ENCODE assay signal across 18 cellular contexts in the genomic region with DNA sequence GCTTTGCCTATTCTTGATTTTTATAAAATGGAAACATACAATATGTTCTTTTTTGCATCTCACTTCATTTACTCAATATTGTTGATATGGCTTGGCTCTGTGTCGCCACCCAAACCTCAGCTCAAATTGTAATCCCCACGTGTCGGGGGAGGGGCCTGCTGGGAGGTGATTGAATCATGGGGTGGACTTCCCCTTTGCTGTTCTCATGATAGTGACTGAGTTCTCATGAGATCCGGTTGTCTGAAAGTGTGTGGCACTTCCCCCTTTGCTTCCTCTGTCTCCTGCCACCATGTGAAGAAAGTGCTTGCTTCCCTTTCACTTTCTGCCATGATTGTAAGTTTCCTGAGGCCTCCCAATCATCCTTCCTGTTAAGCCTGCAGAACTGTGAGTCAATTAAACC.
DNase-seq lines count a peak whose midpoint lies in the region; FAIRE-seq and TF ChIP-seq lines count a peak whose summit lies in the region.
"Had no signal": no experiment of that assay in that cellular context is flagged by ENCODE, and none has a peak within 500 bp of the region (broad histone marks: within the 10 kb centered on the region; RNA-seq: fewer than 3 reads in every experiment).

No MANE protein-coding gene starts in this region.

- H3K4me1 ChIP-seq in H1 (replicated peaks in 1 of 4; ENCODE audit: control insufficient read depth in 3 of 4, insufficient read depth in 4 of 4, low read length in 3 of 4), result peaks cover 2 to 7% (median 3%) of the 10 kb centered on the region in 4 experiments; a peak in 5 of 7 replicates
- H3K4me1 ChIP-seq: ascending aorta had no signal

- H3K18ac ChIP-seq in H1 (ENCODE audit: extremely low read depth, low read length), result no peak overlapping the region

- H2BK15ac ChIP-seq in H1 (ENCODE audit: low read length), result no peak overlapping the region

- no peak overlapping the region for H3K14ac ChIP-seq in H1 (ENCODE audit: insufficient read length)

- H2BK12ac ChIP-seq in H1 (ENCODE audit: low read depth, low read length), result no peak overlapping the region

- H3K27ac ChIP-seq in H1 (ENCODE audit: low read depth, low read length) (no peak overlapping the region), WERI-Rb-1 (no peak overlapping the region)
- H3K27ac ChIP-seq: ascending aorta, hepatocyte had no signal

- no peak overlapping the region for H3K23ac ChIP-seq in H1 (ENCODE audit: insufficient read length)

- no peak for TF ChIP-seq EP300 in H1 (IDR thresholded peaks at IDR 0.05; ENCODE audit: borderline replicate concordance in 1 of 2, low read depth in 2 of 2, low read length in 2 of 2)

- POLR2A ChIA-PET in H1 (lab: Charles Lee; ENCODE audit: partially characterized antibody), result no interaction called here

- no peak overlapping the region for H3K9ac ChIP-seq in H1 (replicated peaks in 1 of 4; ENCODE audit: extremely low read depth in 1 of 4, low read depth in 3 of 4, low read length in 3 of 4)

- H3K9me3 ChIP-seq in H1 (ENCODE audit: insufficient read depth in 2 of 2, low read depth in 1 of 2, low read length in 1 of 2), result no peaks in the 10 kb centered on the region
- H3K9me3 ChIP-seq in WERI-Rb-1 (ENCODE audit: severe bottlenecking), result no peaks in the 10 kb centered on the region
- H3K9me3 ChIP-seq: ascending aorta had no signal

- FAIRE-seq in H1 (lab: Jason Lieb, UNC), result no peak
- FAIRE-seq: kidney had no signal

- no peak overlapping the region for H4K8ac ChIP-seq in H1 (ENCODE audit: extremely low read depth, insufficient read depth, low read length)

- no peak for TF ChIP-seq POLR2A in H1 (IDR thresholded peaks at IDR 0.05; ENCODE audit: control extremely low read depth in 1 of 2, low read depth in 2 of 2, low read length in 2 of 2)

- H3K27me3 ChIP-seq in H1 (replicated peaks in 1 of 4; ENCODE audit: control insufficient read depth in 3 of 4, extremely low read depth in 1 of 4, insufficient read depth in 3 of 4, low read length in 3 of 4), result no peaks in the 10 kb centered on the region
- no peaks in the 10 kb centered on the region for H3K27me3 ChIP-seq in WERI-Rb-1 (ENCODE audit: insufficient read depth, low read depth, severe bottlenecking)
- H3K27me3 ChIP-seq: ascending aorta had no signal

- H2BK20ac ChIP-seq in H1 (ENCODE audit: low read length), result no peak overlapping the region

- CTCF ChIA-PET in H1 (lab: Charles Lee; ENCODE audit: partially characterized antibody), result interaction anchor here (0.7 to 1.7 kb wide), 2 partner anchors 11 to 38 kb away, joined by 3 to 4 read pairs; no protein-coding TSS in a partner anchor

- DNase-seq in CMK (ENCODE audit: low read depth), result peak; percentile 78
- peak; percentile 52 for DNase-seq in KG1 (lab: John Stamatoyannopoulos, UW)
- peak; percentile 20 for DNase-seq in RPMI7951 (ENCODE audit: low read depth)
- DNase-seq in H1 (ENCODE audit: low read depth in 1 of 2, low spot score in 2 of 2), result no peak
- no peak for DNase-seq in ecto neural progenitor cell (ENCODE audit: low spot score)
- no peak for DNase-seq in DMS114 treated with DMSO at 0.1 percent for 48 hours (lab: John Stamatoyannopoulos, UW; ENCODE audit: unreplicated experiment)
- no peak for DNase-seq in WERI-Rb-1
- no peak for DNase-seq in C1 segment of cervical spinal cord (lab: John Stamatoyannopoulos, UW)
- DNase-seq: activated naive CD4-positive, alpha-beta T cell treated with Interleukin-2 at 50 U/mL for 16 hours; activated T-cell treated with anti-CD3 and anti-CD28 coated beads for 4 hours; endodermal cell; kidney; NCI-H226; retina; T-helper 2 cell had no signal

- whole genome bisulfite sequencing in H1 (ENCODE audit: extremely low coverage in 1 of 2, insufficient coverage in 1 of 2, insufficient read length in 1 of 2, insufficient replicate concordance in 2 of 2, low coverage in 1 of 2, low lambda C conversion rate in 2 of 2, missing lambda C conversion rate in 1 of 2), 2 experiments, result 68% methylated on average over 4 of the region's 4 CpGs; no CpG with 5 or more reads in 1 of the 2 experiments

- H2BK5ac ChIP-seq in H1 (ENCODE audit: low read depth, low read length), result no peak overlapping the region

- no peak overlapping the region for H2AK5ac ChIP-seq in H1 (ENCODE audit: low read depth, low read length)

- no peak overlapping the region for H4K91ac ChIP-seq in H1 (replicated peaks; ENCODE audit: insufficient read length, low read length)

- no peak overlapping the region for H4K5ac ChIP-seq in H1 (ENCODE audit: insufficient read length, low read depth, low read length)

- TF ChIP-seq RAD21 in H1 (IDR thresholded peaks at IDR 0.05 in 1 of 2, conservative IDR thresholded peaks at IDR 0.05 in 1 of 2; ENCODE audit: low read depth in 2 of 2, low read length in 2 of 2), result no peak

- H3K79me1 ChIP-seq in H1 (ENCODE audit: low read depth, low read length), result no peaks in the 10 kb centered on the region

- H3K4ac ChIP-seq in H1 (replicated peaks; ENCODE audit: insufficient read length, low read depth, low read length), result no peak overlapping the region

- no peak overlapping the region for H2BK120ac ChIP-seq in H1 (replicated peaks; ENCODE audit: low read depth, low read length)

- no peak overlapping the region for H2AFZ ChIP-seq in H1 (ENCODE audit: low read length)
- H2AFZ ChIP-seq: hepatocyte had no signal

- no peaks in the 10 kb centered on the region for H3K79me2 ChIP-seq in H1 (ENCODE audit: control insufficient read depth in 1 of 2, insufficient read depth in 2 of 2, low read length in 2 of 2)
- H3K79me2 ChIP-seq: hepatocyte had no signal

- H3K36me3 ChIP-seq in H1 (ENCODE audit: control insufficient read depth in 2 of 4, insufficient read depth in 4 of 4, low read length in 3 of 4), result no peaks in the 10 kb centered on the region
- no peaks in the 10 kb centered on the region for H3K36me3 ChIP-seq in WERI-Rb-1
- H3K36me3 ChIP-seq: ascending aorta, HAP-1 had no signal

- H3K56ac ChIP-seq in H1 (replicated peaks; ENCODE audit: insufficient read length, low read depth, low read length), result no peak overlapping the region

- H3K4me2 ChIP-seq in H1 (ENCODE audit: insufficient read depth in 1 of 2, low read depth in 2 of 2, low read length in 2 of 2), result no peak overlapping the region
- H3K4me2 ChIP-seq: hepatocyte had no signal

- H3K23me2 ChIP-seq in H1 (ENCODE audit: low read depth, low read length), result no peaks in the 10 kb centered on the region; the same call in 1 of the 2 replicates

- H3K4me3 ChIP-seq in H1 (ENCODE audit: extremely low read depth in 1 of 4, insufficient read depth in 2 of 4, low read depth in 3 of 4, low read length in 4 of 4) (no peak overlapping the region), WERI-Rb-1 (ENCODE audit: low read depth, low read length) (no peak overlapping the region)
- H3K4me3 ChIP-seq: ascending aorta, HAP-1, hepatocyte had no signal

- H4K20me1 ChIP-seq in H1 (replicated peaks in 1 of 2; ENCODE audit: control insufficient read depth in 1 of 2, insufficient read depth in 2 of 2, low read length in 2 of 2), result no peaks in the 10 kb centered on the region

- TF ChIP-seq CTCF in H1 (IDR thresholded peaks at IDR 0.05; ENCODE audit: control extremely low read depth in 1 of 3, insufficient read depth in 1 of 3, low read depth in 1 of 3, low read length in 3 of 3), result no peak
- no peak for TF ChIP-seq CTCF in WERI-Rb-1 (IDR thresholded peaks at IDR 0.05; ENCODE audit: low read depth, low read length)

TF ChIP-seq in H1, 55 proteins besides CTCF, POLR2A, EP300 and RAD21:
- TF ChIP-seq, protein P1, sequence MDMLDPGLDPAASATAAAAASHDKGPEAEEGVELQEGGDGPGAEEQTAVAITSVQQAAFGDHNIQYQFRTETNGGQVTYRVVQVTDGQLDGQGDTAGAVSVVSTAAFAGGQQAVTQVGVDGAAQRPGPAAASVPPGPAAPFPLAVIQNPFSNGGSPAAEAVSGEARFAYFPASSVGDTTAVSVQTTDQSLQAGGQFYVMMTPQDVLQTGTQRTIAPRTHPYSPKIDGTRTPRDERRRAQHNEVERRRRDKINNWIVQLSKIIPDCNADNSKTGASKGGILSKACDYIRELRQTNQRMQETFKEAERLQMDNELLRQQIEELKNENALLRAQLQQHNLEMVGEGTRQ (IDR thresholded peaks at IDR 0.05; ENCODE audit: low read length), result no peak
- TF ChIP-seq FOSL1 (IDR thresholded peaks at IDR 0.05; ENCODE audit: insufficient read depth, low read depth, low read length), result no peak
- 0 out of 2 replicates have a peak, but pooled peaks have one; percentile 31 for TF ChIP-seq CHD2 (IDR thresholded peaks at IDR 0.05; ENCODE audit: low read length)
- TF ChIP-seq SP4 (IDR thresholded peaks at IDR 0.05; ENCODE audit: low read length), result no peak
- TF ChIP-seq TBP (IDR thresholded peaks at IDR 0.05; ENCODE audit: low read depth, low read length), result no peak
TF ChIP-seq in H1: peak in this region for 1.

Comparison
In these comparisons a context has a peak if more than half of its experiments do, and no peak if none do; other contexts are left out.
1. DNase-seq: peak in CMK (single experiment), KG1 (single experiment) and RPMI7951 (single experiment); none in H1 (0 of 2), ecto neural progenitor cell (single experiment), DMS114 treated with DMSO at 0.1 percent for 48 hours (single experiment), WERI-Rb-1 (single experiment) and C1 segment of cervical spinal cord (0 of 14).